8 cellular contexts compared by ENCODE assay signal in genomic region chr6:722077-722524, GRCh38. TPM values are rescaled to one million over a fixed set of nuclear protein-coding genes. Genes with fewer than 3 reads are reported as not detected.
DNase-seq lines count a peak whose midpoint lies in the region; ATAC-seq and TF ChIP-seq lines count a peak whose summit lies in the region.

No MANE protein-coding gene starts in this region.

- peaks cover 18% of the 10 kb centered on the region for H3K27me3 Mint-ChIP-seq in activated CD4-positive, alpha-beta T cell treated with anti-CD3 and anti-CD28 coated beads for 36 hours

- CTCF ChIA-PET in activated CD4-positive, alpha-beta T cell treated with anti-CD3 and anti-CD28 coated beads for 36 hours (lab: Charles Lee): interaction anchor here (0.6 to 3.2 kb wide), 46 partner anchors 8 to 695 kb away, joined by 3 to 27 read pairs (median 4); partner anchors contain the start of genes EXOC2 and IRF4

- POLR2A ChIA-PET in activated CD4-positive, alpha-beta T cell treated with anti-CD3 and anti-CD28 coated beads for 36 hours (lab: Charles Lee): interaction anchor here (0.7 kb wide), 2 partner anchors 11 to 37 kb away, joined by 3 to 4 read pairs; no protein-coding TSS in a partner anchor

- no peaks in the 10 kb centered on the region for H3K9me3 Mint-ChIP-seq in activated CD4-positive, alpha-beta T cell treated with anti-CD3 and anti-CD28 coated beads for 36 hours (ENCODE audit: low read depth)

- intact Hi-C loops in activated CD4-positive, alpha-beta T cell treated with anti-CD3 and anti-CD28 coated beads for 36 hours (cut with DNase I, micrococcal nuclease): loop anchor here (1.0 to 10.0 kb wide), 8 partner anchors 65 to 714 kb away; no protein-coding TSS in a partner anchor

- H3K4me3 ChIP-seq in AG09309 (ENCODE audit: control insufficient read depth, low read depth, low read length): no peak overlapping the region

- H3K4me1 Mint-ChIP-seq in activated CD4-positive, alpha-beta T cell treated with anti-CD3 and anti-CD28 coated beads for 36 hours: no peaks in the 10 kb centered on the region

- H3K36me3 Mint-ChIP-seq in activated CD4-positive, alpha-beta T cell treated with anti-CD3 and anti-CD28 coated beads for 36 hours (ENCODE audit: low read depth): no peaks in the 10 kb centered on the region

- ATAC-seq in GM21423 (IDR thresholded peaks at IDR 0.05; ENCODE audit: unreplicated experiment) (peak; percentile 58), GM21381 (IDR thresholded peaks at IDR 0.05; ENCODE audit: unreplicated experiment) (no peak)
- ATAC-seq in activated CD4-positive, alpha-beta T cell treated with anti-CD3 and anti-CD28 coated beads for 36 hours: peak; percentile 93

- no peak overlapping the region for H3K4me3 Mint-ChIP-seq in activated CD4-positive, alpha-beta T cell treated with anti-CD3 and anti-CD28 coated beads for 36 hours

- no peak overlapping the region for H3K27ac Mint-ChIP-seq in activated CD4-positive, alpha-beta T cell treated with anti-CD3 and anti-CD28 coated beads for 36 hours

- DNase-seq in AG09309 (ENCODE audit: low read depth) (peak; percentile 40), NCI-H446 (lab: John Stamatoyannopoulos, UW) (peak; percentile 21 to 69), cerebellar cortex (ENCODE audit: low spot score) (peak; percentile 75), kidney tubule cell (ENCODE audit: low spot score) (peak; percentile 66)
- DNase-seq in activated CD4-positive, alpha-beta T cell treated with anti-CD3 and anti-CD28 coated beads for 36 hours: peak; percentile 90
- DNase-seq in stimulated activated CD4-positive, alpha-beta T cell treated with anti-CD3 and anti-CD28 coated beads, Interleukin-2, amount 100 ng/mL, for 48 hours: peak; percentile 70 to 81

- TF ChIP-seq CTCF in AG09309 (IDR thresholded peaks at IDR 0.05; ENCODE audit: control insufficient read depth, insufficient read depth, low read depth, low read length, missing control alignments): peak; percentile 96

RNA-seq across cellular contexts. Expression of gene EXOC2, which starts 29.2 kb away (rescaled TPM):
- total RNA-seq in activated CD4-positive, alpha-beta T cell treated with anti-CD3 and anti-CD28 coated beads for 36 hours: 10 to 100 TPM; 31.9 to 38.9 TPM

Comparison
In these comparisons a context has a peak if more than half of its experiments do, and no peak if none do; other contexts are left out.
1. DNase-seq: peak in every context shown above with its lines; median percentile 90 in activated CD4-positive, alpha-beta T cell treated with anti-CD3 and anti-CD28 coated beads for 36 hours; 76 in stimulated activated CD4-positive, alpha-beta T cell treated with anti-CD3 and anti-CD28 coated beads, Interleukin-2, amount 100 ng/mL, for 48 hours; 75 in cerebellar cortex; 66 in kidney tubule cell; 45 in NCI-H446; 40 in AG09309.